ENCODE assay signal across 15 cellular contexts in genomic region chr16:64974381-64974780, GRCh38.
A peak's percentile ranks its signal among the peaks of the same experiment; 100 is the strongest.
DNase-seq lines count a peak whose midpoint lies in the region; ATAC-seq and TF ChIP-seq lines count a peak whose summit lies in the region.
"Had no signal": no experiment of that assay in that cellular context is flagged by ENCODE, and none has a peak within 500 bp of the region (broad histone marks: within the 10 kb centered on the region; RNA-seq: fewer than 3 reads in every experiment).

No MANE protein-coding gene starts in this region.

- H3K4me3 ChIP-seq in A673 (ENCODE audit: low read depth, low read length, poor library complexity, severe bottlenecking) (no peak overlapping the region), HEK293 (ENCODE audit: low read depth, low read length) (no peak overlapping the region), neural progenitor cell (no peak overlapping the region)

- no peak overlapping the region for H3K4me2 ChIP-seq in neural progenitor cell

- H3F3A ChIP-seq in neural progenitor cell (ENCODE audit: low read depth), result no peaks in the 10 kb centered on the region

- no peaks in the 10 kb centered on the region for H4K20me1 ChIP-seq in neural progenitor cell (ENCODE audit: low read depth)

- DNase-seq in A673 (ENCODE audit: low spot score), result peak; percentile 74
- DNase-seq in glutamatergic neuron, result peak; percentile 20
- peak; percentile 35 for DNase-seq in neural progenitor cell (ENCODE audit: low spot score)
- no peak for DNase-seq in foreskin melanocyte
- DNase-seq: BE2C; CD4-positive, alpha-beta memory T cell; DMS153; DMS79 treated with DMSO at 0.1 percent for 48 hours; EL; HCEC 1CT; IMR-90 had no signal

- H3K9me3 ChIP-seq in A673 (ENCODE audit: low read depth, low read length, poor library complexity, severe bottlenecking), result no peaks in the 10 kb centered on the region
- H3K9me3 ChIP-seq in HEK293 (ENCODE audit: control insufficient read depth, insufficient read depth, low read depth, low read length), result no peaks in the 10 kb centered on the region
- H3K9me3 ChIP-seq in neural progenitor cell (ENCODE audit: low read depth), result no peaks in the 10 kb centered on the region
- H3K9me3 ChIP-seq: BE2C had no signal

- ATAC-seq in GM18520 (IDR thresholded peaks at IDR 0.05; ENCODE audit: unreplicated experiment) (no peak), HG03175 (IDR thresholded peaks at IDR 0.05; ENCODE audit: unreplicated experiment) (no peak)

- H3K36me3 Mint-ChIP-seq in glutamatergic neuron (ENCODE audit: unreplicated experiment), result no peaks in the 10 kb centered on the region
- peaks cover 14% of the 10 kb centered on the region for H3K36me3 Mint-ChIP-seq in neural progenitor cell
- H3K36me3 Mint-ChIP-seq: CD4-positive, alpha-beta memory T cell had no signal

- H3K4me1 ChIP-seq in A673 (ENCODE audit: insufficient read depth, low read length, poor library complexity, severe bottlenecking), result peaks cover 72% of the 10 kb centered on the region
- H3K4me1 ChIP-seq in HEK293 (ENCODE audit: control insufficient read depth, insufficient read depth, low read length), result no peaks in the 10 kb centered on the region
- peaks cover 3% of the 10 kb centered on the region for H3K4me1 ChIP-seq in neural progenitor cell

- no TSS peak for BruUV-seq in A673 (replicated peaks; lab: Mats Ljungman, UMichigan)

- H3K27me3 ChIP-seq in A673 (replicated peaks; ENCODE audit: insufficient read depth, low read depth, low read length, poor library complexity) (no peaks in the 10 kb centered on the region), neural progenitor cell (no peaks in the 10 kb centered on the region)
- H3K27me3 ChIP-seq: BE2C had no signal

- H3K27me3 Mint-ChIP-seq in glutamatergic neuron (ENCODE audit: unreplicated experiment) (no peaks in the 10 kb centered on the region), neural progenitor cell (ENCODE audit: insufficient read depth, low read depth) (no peaks in the 10 kb centered on the region)
- H3K27me3 Mint-ChIP-seq: CD4-positive, alpha-beta memory T cell had no signal

- no peaks in the 10 kb centered on the region for H3K9me3 Mint-ChIP-seq in glutamatergic neuron (ENCODE audit: unreplicated experiment)
- H3K9me3 Mint-ChIP-seq in neural progenitor cell, result no peaks in the 10 kb centered on the region

- H3K27ac Mint-ChIP-seq in glutamatergic neuron (ENCODE audit: unreplicated experiment) (no peak overlapping the region), neural progenitor cell (no peak overlapping the region)
- H3K27ac Mint-ChIP-seq: CD4-positive, alpha-beta memory T cell had no signal

- CTCF ChIA-PET in A673 (lab: Charles Lee) (no interaction called here), HEK293 (lab: Yijun Ruan, JAX) (interaction anchor here (0.6 to 2.2 kb wide), 3 partner anchors 10 to 225 kb away, joined by 3 to 10 read pairs (median 6); no protein-coding TSS in a partner anchor)

- no peaks in the 10 kb centered on the region for H3K79me2 ChIP-seq in neural progenitor cell (ENCODE audit: low read depth)

- no peak overlapping the region for H3K9ac ChIP-seq in neural progenitor cell

- H2AFZ ChIP-seq in neural progenitor cell (replicated peaks), result no peak overlapping the region

- intact Hi-C loops in A673 (cut with micrococcal nuclease; ENCODE audit: unreplicated experiment), result loop anchor here (5.0 kb wide), 1 partner anchor 143 kb away; no protein-coding TSS in a partner anchor

- H3K36me3 ChIP-seq in A673 (ENCODE audit: insufficient read depth, low read length, poor library complexity, severe bottlenecking) (peaks cover 72% of the 10 kb centered on the region), HEK293 (ENCODE audit: control insufficient read depth in 2 of 2, insufficient read depth in 1 of 2, low read length in 2 of 2) (peaks cover 5 to 10% of the 10 kb centered on the region in 2 experiments; a peak in 2 of 3 replicates), neural progenitor cell (peaks cover 12% of the 10 kb centered on the region)
- H3K36me3 ChIP-seq: BE2C had no signal

- no peak overlapping the region for H3K4me3 Mint-ChIP-seq in glutamatergic neuron (ENCODE audit: unreplicated experiment)
- no peak overlapping the region for H3K4me3 Mint-ChIP-seq in neural progenitor cell
- H3K4me3 Mint-ChIP-seq: CD4-positive, alpha-beta memory T cell had no signal

- H3K4me1 Mint-ChIP-seq in glutamatergic neuron (ENCODE audit: low read depth, unreplicated experiment), result peaks cover 8% of the 10 kb centered on the region
- H3K4me1 Mint-ChIP-seq in neural progenitor cell, result peaks cover 6% of the 10 kb centered on the region
- H3K4me1 Mint-ChIP-seq: CD4-positive, alpha-beta memory T cell had no signal

- POLR2A ChIA-PET in A673 (lab: Charles Lee; ENCODE audit: low non-redundant PET) (no interaction called here), HEK293 (lab: Yijun Ruan, JAX) (no interaction called here)

- H3K27ac ChIP-seq in A673 (ENCODE audit: low read depth, low read length, poor library complexity, severe bottlenecking) (no peak overlapping the region), HEK293 (ENCODE audit: extremely low read depth, low read depth, low read length) (no peak overlapping the region), neural progenitor cell (no peak overlapping the region)
- H3K27ac ChIP-seq: C4-2B had no signal

- TF ChIP-seq CTCF in A673 (conservative IDR thresholded peaks at IDR 0.05; ENCODE audit: low read depth, low read length) (no peak), HEK293 (tag by site-specific recombination; IDR thresholded peaks at IDR 0.05) (no peak), glutamatergic neuron (IDR thresholded peaks at IDR 0.05; ENCODE audit: partially characterized antibody, unreplicated experiment) (no peak), neural progenitor cell (IDR thresholded peaks at IDR 0.05) (no peak)

TF ChIP-seq in HEK293, 187 proteins besides CTCF, POLR2A, EP300 and RAD21:
- TF ChIP-seq, protein P1, sequence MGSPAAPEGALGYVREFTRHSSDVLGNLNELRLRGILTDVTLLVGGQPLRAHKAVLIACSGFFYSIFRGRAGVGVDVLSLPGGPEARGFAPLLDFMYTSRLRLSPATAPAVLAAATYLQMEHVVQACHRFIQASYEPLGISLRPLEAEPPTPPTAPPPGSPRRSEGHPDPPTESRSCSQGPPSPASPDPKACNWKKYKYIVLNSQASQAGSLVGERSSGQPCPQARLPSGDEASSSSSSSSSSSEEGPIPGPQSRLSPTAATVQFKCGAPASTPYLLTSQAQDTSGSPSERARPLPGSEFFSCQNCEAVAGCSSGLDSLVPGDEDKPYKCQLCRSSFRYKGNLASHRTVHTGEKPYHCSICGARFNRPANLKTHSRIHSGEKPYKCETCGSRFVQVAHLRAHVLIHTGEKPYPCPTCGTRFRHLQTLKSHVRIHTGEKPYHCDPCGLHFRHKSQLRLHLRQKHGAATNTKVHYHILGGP (tag by site-specific recombination; IDR thresholded peaks at IDR 0.05), result no peak
- TF ChIP-seq ZBTB21 (tag by site-specific recombination; IDR thresholded peaks at IDR 0.05) (peak; percentile 58; the same call in 1 of the 2 replicates), ZNF501 (tag by site-specific recombination; IDR thresholded peaks at IDR 0.05) (no peak)
